Comparison of ENCODE assay signal across 19 cellular contexts in the genomic region with DNA sequence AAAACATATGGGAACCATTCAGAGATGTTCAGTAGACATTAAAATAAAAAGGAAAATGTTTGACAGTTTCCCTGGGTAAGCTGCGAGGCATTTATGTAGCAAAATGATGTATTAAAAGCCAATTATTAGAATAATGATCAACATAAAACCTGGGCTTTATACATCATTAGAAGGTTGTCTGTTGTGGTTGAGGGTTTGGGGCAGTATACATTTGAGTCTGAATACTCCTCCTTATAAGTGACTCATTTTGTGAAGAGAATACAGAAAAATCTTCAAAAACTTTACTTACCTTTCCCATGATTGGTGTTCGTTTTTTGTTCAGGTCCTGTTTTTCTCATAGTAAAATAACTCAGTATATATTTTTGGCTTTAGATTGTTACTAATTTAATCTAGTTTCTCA.
"Had no signal": no experiment of that assay in that cellular context is flagged by ENCODE, and none has a peak within 500 bp of the region (broad histone marks: within the 10 kb centered on the region; RNA-seq: fewer than 3 reads in every experiment).

No MANE protein-coding gene starts in this region.

- H3K4me3 Mint-ChIP-seq: activated CD4-positive, alpha-beta memory T cell treated with anti-CD3 and anti-CD28 coated beads for 36 hours; activated CD4-positive, alpha-beta T cell treated with anti-CD3 and anti-CD28 coated beads, Interleukin-2, amount 10 ng/mL, durations not matched to agents 7 days and 5 days; activated naive CD4-positive, alpha-beta T cell treated with anti-CD3 and anti-CD28 coated beads, Interleukin-2, amount 10 ng/mL, durations not matched to agents 7 days and 5 days; activated naive CD8-positive, alpha-beta T cell treated with anti-CD3 and anti-CD28 coated beads for 36 hours; activated T-helper 17 cell treated with anti-CD3 and anti-CD28 coated beads, Interleukin-2, amount 50 U/mL, for 72 hours had no signal

- H3K27ac Mint-ChIP-seq: activated CD4-positive, alpha-beta memory T cell treated with anti-CD3 and anti-CD28 coated beads for 36 hours; activated CD4-positive, alpha-beta T cell treated with anti-CD3 and anti-CD28 coated beads, Interleukin-2, amount 10 ng/mL, durations not matched to agents 7 days and 5 days; activated naive CD4-positive, alpha-beta T cell treated with anti-CD3 and anti-CD28 coated beads, Interleukin-2, amount 10 ng/mL, durations not matched to agents 7 days and 5 days; activated T-helper 17 cell treated with anti-CD3 and anti-CD28 coated beads, Interleukin-2, amount 50 U/mL, for 72 hours had no signal

- H3K4me1 Mint-ChIP-seq: activated CD4-positive, alpha-beta T cell treated with anti-CD3 and anti-CD28 coated beads, Interleukin-2, amount 10 ng/mL, durations not matched to agents 7 days and 5 days; activated naive CD4-positive, alpha-beta T cell treated with anti-CD3 and anti-CD28 coated beads, Interleukin-2, amount 10 ng/mL, durations not matched to agents 7 days and 5 days; activated T-helper 17 cell treated with anti-CD3 and anti-CD28 coated beads, Interleukin-2, amount 50 U/mL, for 72 hours had no signal

- H3K27ac ChIP-seq: brain microvascular endothelial cell, VCaP had no signal

- H3K9me3 Mint-ChIP-seq: activated CD4-positive, alpha-beta memory T cell treated with anti-CD3 and anti-CD28 coated beads for 36 hours; activated CD4-positive, alpha-beta T cell treated with anti-CD3 and anti-CD28 coated beads, Interleukin-2, amount 10 ng/mL, durations not matched to agents 7 days and 5 days; activated naive CD4-positive, alpha-beta T cell treated with anti-CD3 and anti-CD28 coated beads, Interleukin-2, amount 10 ng/mL, durations not matched to agents 7 days and 5 days; activated naive CD8-positive, alpha-beta T cell treated with anti-CD3 and anti-CD28 coated beads for 36 hours; activated T-helper 17 cell treated with anti-CD3 and anti-CD28 coated beads, Interleukin-2, amount 50 U/mL, for 72 hours had no signal

- ATAC-seq: activated T-helper 17 cell treated with anti-CD3 and anti-CD28 coated beads, Interleukin-2, amount 50 U/mL, for 72 hours had no signal

- DNase-seq: activated CD4-positive, alpha-beta memory T cell treated with anti-CD3 and anti-CD28 coated beads for 36 hours; activated CD4-positive, alpha-beta T cell treated with anti-CD3 and anti-CD28 coated beads, Interleukin-2, amount 10 ng/mL, durations not matched to agents 7 days and 5 days; activated CD4-positive, CD25-positive, alpha-beta regulatory T cell; activated CD8-positive, alpha-beta memory T cell treated with anti-CD3 and anti-CD28 coated beads for 24 hours; activated gamma-delta T cell treated with Interleukin-2 at 50 U/mL for 16 hours; activated naive CD4-positive, alpha-beta T cell treated with anti-CD3 and anti-CD28 coated beads, Interleukin-2, amount 10 ng/mL, durations not matched to agents 7 days and 5 days; activated naive CD8-positive, alpha-beta T cell treated with anti-CD3 and anti-CD28 coated beads for 36 hours; activated T-cell treated with anti-CD3 and anti-CD28 coated beads, Interleukin-2, amount 50 U/mL, for 48 hours; brain microvascular endothelial cell; cerebellar nuclear complex; MM.1S; NCI-H1105 treated with DMSO at 0.1 percent for 48 hours; NCI-H1436 treated with DMSO at 0.1 percent for 48 hours; NCI-H187; NCI-H2081; SIG-M5; T-helper 1 cell had no signal

- H3K36me3 ChIP-seq: brain microvascular endothelial cell had no signal

- H3K27me3 Mint-ChIP-seq: activated CD4-positive, alpha-beta memory T cell treated with anti-CD3 and anti-CD28 coated beads for 36 hours; activated CD4-positive, alpha-beta T cell treated with anti-CD3 and anti-CD28 coated beads, Interleukin-2, amount 10 ng/mL, durations not matched to agents 7 days and 5 days; activated naive CD4-positive, alpha-beta T cell treated with anti-CD3 and anti-CD28 coated beads, Interleukin-2, amount 10 ng/mL, durations not matched to agents 7 days and 5 days; activated naive CD8-positive, alpha-beta T cell treated with anti-CD3 and anti-CD28 coated beads for 36 hours; activated T-helper 17 cell treated with anti-CD3 and anti-CD28 coated beads, Interleukin-2, amount 50 U/mL, for 72 hours had no signal

- H3K27me3 ChIP-seq: brain microvascular endothelial cell had no signal
